In the genomic region with DNA sequence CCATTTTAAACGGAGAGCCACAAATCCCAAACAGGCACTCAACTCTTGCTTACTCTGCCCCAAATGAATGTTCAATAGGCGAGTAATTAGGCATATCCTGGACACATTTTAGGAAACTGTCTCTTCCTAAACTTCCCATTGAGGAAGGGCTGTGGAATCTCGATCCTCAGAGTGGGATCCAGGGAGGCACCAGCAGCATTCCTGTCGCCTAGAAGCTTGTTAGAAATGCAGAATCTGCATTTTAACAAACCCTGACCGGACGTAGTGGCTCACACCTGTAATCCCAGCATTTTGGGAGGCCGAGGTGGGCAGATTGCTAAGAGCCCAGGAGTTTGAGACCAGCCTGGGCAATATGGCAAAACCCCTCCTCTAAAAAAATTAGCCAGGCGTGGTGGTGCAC, we compare ENCODE assay signal across 17 cellular contexts.
A peak's percentile ranks its signal among the peaks of the same experiment; 100 is the strongest.
DNase-seq lines count a peak whose midpoint lies in the region; ATAC-seq and TF ChIP-seq lines count a peak whose summit lies in the region.
"Had no signal": no experiment of that assay in that cellular context is flagged by ENCODE, and none has a peak within 500 bp of the region (broad histone marks: within the 10 kb centered on the region; RNA-seq: fewer than 3 reads in every experiment).

No MANE protein-coding gene starts in this region.

- intact Hi-C loops in IMR-90 (cut with micrococcal nuclease) (no loop called here), posterior vena cava (cut with DNase I) (no loop called here)

- ATAC-seq in IMR-90 (ENCODE audit: low read depth) (no peak), HG03354 (IDR thresholded peaks at IDR 0.05; ENCODE audit: poor library complexity, severe bottlenecking, unreplicated experiment) (no peak)
- ATAC-seq in stimulated activated naive CD8-positive, alpha-beta T cell treated with anti-CD3 and anti-CD28 coated beads, Interleukin-15, amount 100 ng/mL, for 72 hours, result no peak
- ATAC-seq: GM23338, HCT116 had no signal

- no peak for TF ChIP-seq POLR2A in IMR-90 (IDR thresholded peaks at IDR 0.05; ENCODE audit: low read depth, low read length)

- no peak for TF ChIP-seq RAD21 in IMR-90 (IDR thresholded peaks at IDR 0.05; ENCODE audit: low read length)

- H2BK120ac ChIP-seq in IMR-90 (ENCODE audit: low read depth, low read length) (no peak overlapping the region), mesendoderm (ENCODE audit: low read depth, low read length) (no peak overlapping the region)

- no peak overlapping the region for H3K14ac ChIP-seq in IMR-90 (replicated peaks; ENCODE audit: low read depth, low read length)

- no peaks in the 10 kb centered on the region for H3K27me3 ChIP-seq in IMR-90 (ENCODE audit: control insufficient read depth, insufficient read depth, low read length)
- no peaks in the 10 kb centered on the region for H3K27me3 ChIP-seq in mesendoderm (ENCODE audit: insufficient read depth, low read length, poor library complexity)
- no peaks in the 10 kb centered on the region for H3K27me3 ChIP-seq in neural progenitor cell

- H3K36me3 Mint-ChIP-seq in neural progenitor cell, result no peaks in the 10 kb centered on the region
- H3K36me3 Mint-ChIP-seq: CD4-positive, alpha-beta memory T cell had no signal

- H3K23ac ChIP-seq in IMR-90 (ENCODE audit: low read depth, low read length) (no peak overlapping the region), mesendoderm (ENCODE audit: low read length) (no peak overlapping the region)

- no peak overlapping the region for H3K18ac ChIP-seq in IMR-90 (ENCODE audit: low read depth, low read length)
- H3K18ac ChIP-seq in mesendoderm (ENCODE audit: low read length), result no peak overlapping the region

- peaks cover 3 to 4% of the 10 kb centered on the region in 2 experiments; a peak in 1 of 4 replicates for H3K79me1 ChIP-seq in IMR-90 (ENCODE audit: low read depth in 1 of 2, low read length in 2 of 2)
- no peaks in the 10 kb centered on the region for H3K79me1 ChIP-seq in mesendoderm (ENCODE audit: low read length)

- no peak overlapping the region for H3K4me3 Mint-ChIP-seq in stimulated activated naive CD8-positive, alpha-beta T cell treated with anti-CD3 and anti-CD28 coated beads, Interleukin-15, amount 100 ng/mL, for 72 hours
- H3K4me3 Mint-ChIP-seq in neural progenitor cell, result no peak overlapping the region
- H3K4me3 Mint-ChIP-seq: CD4-positive, alpha-beta memory T cell; GM23338; H9 had no signal

- no peak overlapping the region for H3K4me3 ChIP-seq in IMR-90 (ENCODE audit: insufficient read depth, low read depth, low read length)
- no peak overlapping the region for H3K4me3 ChIP-seq in mesendoderm (ENCODE audit: low read length)
- no peak overlapping the region for H3K4me3 ChIP-seq in neural progenitor cell
- H3K4me3 ChIP-seq: GM23338 had no signal

- H3K36me3 ChIP-seq in IMR-90 (ENCODE audit: control insufficient read depth, insufficient read depth, low read length), result no peaks in the 10 kb centered on the region
- H3K36me3 ChIP-seq in mesendoderm (ENCODE audit: control insufficient read depth, insufficient read depth, low read length), result no peaks in the 10 kb centered on the region
- no peaks in the 10 kb centered on the region for H3K36me3 ChIP-seq in neural progenitor cell

- H3K9me1 ChIP-seq in IMR-90 (ENCODE audit: insufficient read depth, low read length), result peaks cover 6% of the 10 kb centered on the region; the same call in 1 of the 2 replicates

- H3K4ac ChIP-seq in IMR-90 (ENCODE audit: low read depth, low read length) (no peak overlapping the region), mesendoderm (ENCODE audit: low read depth, low read length) (no peak overlapping the region)

- no peak overlapping the region for H4K5ac ChIP-seq in IMR-90 (ENCODE audit: low read depth, low read length)
- no peak overlapping the region for H4K5ac ChIP-seq in mesendoderm (ENCODE audit: low read length)

- H3K27me3 Mint-ChIP-seq in stimulated activated naive CD8-positive, alpha-beta T cell treated with anti-CD3 and anti-CD28 coated beads, Interleukin-15, amount 100 ng/mL, for 72 hours, result peaks cover 25% of the 10 kb centered on the region
- H3K27me3 Mint-ChIP-seq in neural progenitor cell (ENCODE audit: insufficient read depth, low read depth), result peaks cover 8% of the 10 kb centered on the region

- H2AFZ ChIP-seq in IMR-90 (replicated peaks; ENCODE audit: low read length, poor library complexity) (no peak overlapping the region), neural progenitor cell (replicated peaks) (no peak overlapping the region)
- H2AFZ ChIP-seq: GM23338 had no signal

- H3K27ac ChIP-seq in IMR-90 (ENCODE audit: insufficient read depth, low read length), result no peak overlapping the region
- no peak overlapping the region for H3K27ac ChIP-seq in mesendoderm (ENCODE audit: low read depth, low read length)
- no peak overlapping the region for H3K27ac ChIP-seq in neural progenitor cell

- H3K9ac ChIP-seq in IMR-90 (ENCODE audit: low read depth, low read length) (no peak overlapping the region), mesendoderm (ENCODE audit: low read length) (no peak overlapping the region), neural progenitor cell (no peak overlapping the region)

- H3K4me2 ChIP-seq in IMR-90 (ENCODE audit: low read depth, low read length) (no peak overlapping the region), mesendoderm (ENCODE audit: low read length) (no peak overlapping the region), neural progenitor cell (no peak overlapping the region)
- H3K4me2 ChIP-seq: GM23338 had no signal

- dilution Hi-C loops in IMR-90 (cut with HindIII; ENCODE audit: low sequenced_read_pairs, unreplicated experiment), result no loop called here

- H3K27ac Mint-ChIP-seq in stimulated activated naive CD8-positive, alpha-beta T cell treated with anti-CD3 and anti-CD28 coated beads, Interleukin-15, amount 100 ng/mL, for 72 hours, result no peak overlapping the region
- H3K27ac Mint-ChIP-seq in neural progenitor cell, result no peak overlapping the region
- H3K27ac Mint-ChIP-seq: CD4-positive, alpha-beta memory T cell; GM23338; H9 had no signal

- no peaks in the 10 kb centered on the region for H3K4me1 Mint-ChIP-seq in stimulated activated naive CD8-positive, alpha-beta T cell treated with anti-CD3 and anti-CD28 coated beads, Interleukin-15, amount 100 ng/mL, for 72 hours
- H3K4me1 Mint-ChIP-seq in neural progenitor cell, result peaks cover 2% of the 10 kb centered on the region

- H2BK5ac ChIP-seq in IMR-90 (ENCODE audit: low read depth, low read length, poor library complexity, severe bottlenecking), result no peak overlapping the region
- H2BK5ac ChIP-seq in mesendoderm (ENCODE audit: low read length), result no peak overlapping the region

- DNase-seq in IMR-90 (no peak), mesendoderm (peak; percentile 52), posterior vena cava (ENCODE audit: low spot score) (peak; percentile 24), neural progenitor cell (ENCODE audit: low spot score) (no peak)
- DNase-seq in stimulated activated naive CD8-positive, alpha-beta T cell treated with anti-CD3 and anti-CD28 coated beads, Interleukin-15, amount 100 ng/mL, for 72 hours, result no peak
- DNase-seq: 8988T; C1 segment of cervical spinal cord; Calu3; CD4-positive, alpha-beta memory T cell; COR-L47; DMS53; DMS79 treated with DMSO at 0.1 percent for 48 hours; GF-D8; H9 had no signal

- WGBS in IMR-90 (ENCODE audit: extremely low coverage in 2 of 2, insufficient read length in 1 of 2), 2 experiments, result 93% methylated on average over 3 of the region's 8 CpGs; no CpG with 5 or more reads in 1 of the 2 experiments
- no CpG with 5 or more reads among the region's 8 CpGs for WGBS in mesendoderm (ENCODE audit: extremely low coverage, insufficient coverage, low lambda C conversion rate)

- H2BK15ac ChIP-seq in IMR-90 (ENCODE audit: low read depth, low read length) (no peak overlapping the region), mesendoderm (replicated peaks; ENCODE audit: low read depth) (no peak overlapping the region)

- H3K9me3 ChIP-seq in IMR-90 (ENCODE audit: control insufficient read depth, insufficient read depth, low read length) (no peaks in the 10 kb centered on the region), neural progenitor cell (ENCODE audit: low read depth) (no peaks in the 10 kb centered on the region)

- H4K8ac ChIP-seq in IMR-90 (ENCODE audit: low read depth in 2 of 2, low read length in 2 of 2) (no peak overlapping the region), mesendoderm (ENCODE audit: low read depth, low read length) (no peak overlapping the region)

- H3K56ac ChIP-seq in IMR-90 (ENCODE audit: extremely low read depth, insufficient read depth, low read length) (no peak overlapping the region), mesendoderm (ENCODE audit: low read length) (no peak overlapping the region)

- H2AK5ac ChIP-seq in IMR-90 (ENCODE audit: low read depth, low read length) (0 out of 2 replicates have a peak overlapping the region, but pooled peaks have one; percentile 20), mesendoderm (ENCODE audit: low read length) (no peak overlapping the region)

- H4K91ac ChIP-seq in IMR-90 (ENCODE audit: insufficient read depth, low read depth, low read length), result no peak overlapping the region

- H4K20me1 ChIP-seq in IMR-90 (ENCODE audit: insufficient read depth, low read length) (no peaks in the 10 kb centered on the region), neural progenitor cell (ENCODE audit: low read depth) (no peaks in the 10 kb centered on the region)

- POLR2A ChIA-PET in IMR-90 (lab: Charles Lee; ENCODE audit: unreplicated experiment), result no interaction called here

- in situ Hi-C loops in IMR-90 (cut with MboI; ENCODE audit: low sequenced_read_pairs), result no loop called here

- no TSS peak for BruUV-seq in IMR-90 (replicated peaks; lab: Mats Ljungman, UMichigan)

- TF ChIP-seq CTCF in IMR-90 (conservative IDR thresholded peaks at IDR 0.05; ENCODE audit: low read depth, low read length) (no peak), neural progenitor cell (IDR thresholded peaks at IDR 0.05) (no peak)

- CTCF ChIA-PET in IMR-90 (lab: Yijun Ruan, JAX), result no interaction called here

- H3K79me2 ChIP-seq in mesendoderm (ENCODE audit: control insufficient read depth, insufficient read depth, low read length) (no peaks in the 10 kb centered on the region), neural progenitor cell (ENCODE audit: low read depth) (no peaks in the 10 kb centered on the region)

- H3K4me1 ChIP-seq in IMR-90 (ENCODE audit: control insufficient read depth, insufficient read depth, low read length), result peaks cover 15% of the 10 kb centered on the region
- H3K4me1 ChIP-seq in mesendoderm (ENCODE audit: control insufficient read depth, low read depth, low read length), result no peaks in the 10 kb centered on the region
- no peaks in the 10 kb centered on the region for H3K4me1 ChIP-seq in neural progenitor cell

- no peaks in the 10 kb centered on the region for H3F3A ChIP-seq in neural progenitor cell (ENCODE audit: low read depth)

- H2AK9ac ChIP-seq in IMR-90 (replicated peaks; ENCODE audit: low read depth, low read length, poor library complexity), result no peak overlapping the region

- H2BK20ac ChIP-seq in IMR-90 (ENCODE audit: low read depth, low read length), result no peak overlapping the region

- H3K9me3 Mint-ChIP-seq in stimulated activated naive CD8-positive, alpha-beta T cell treated with anti-CD3 and anti-CD28 coated beads, Interleukin-15, amount 100 ng/mL, for 72 hours, result no peaks in the 10 kb centered on the region
- no peaks in the 10 kb centered on the region for H3K9me3 Mint-ChIP-seq in neural progenitor cell
- H3K9me3 Mint-ChIP-seq: GM23338, H9 had no signal

TF ChIP-seq in IMR-90, 13 proteins besides CTCF, POLR2A, EP300 and RAD21 (continues in another document):
- TF ChIP-seq BHLHE40 (IDR thresholded peaks at IDR 0.05; ENCODE audit: low read depth, low read length) (no peak), MAZ (IDR thresholded peaks at IDR 0.05; ENCODE audit: borderline replicate concordance, low read depth, low read length) (no peak)

Comparison
In these comparisons a context has a peak if more than half of its experiments do, and no peak if none do; other contexts are left out.
1. DNase-seq: peak in mesendoderm (single experiment) and posterior vena cava (single experiment); none in IMR-90 (single experiment), stimulated activated naive CD8-positive, alpha-beta T cell treated with anti-CD3 and anti-CD28 coated beads, Interleukin-15, amount 100 ng/mL, for 72 hours (0 of 2) and neural progenitor cell (single experiment).